In the genomic region with DNA sequence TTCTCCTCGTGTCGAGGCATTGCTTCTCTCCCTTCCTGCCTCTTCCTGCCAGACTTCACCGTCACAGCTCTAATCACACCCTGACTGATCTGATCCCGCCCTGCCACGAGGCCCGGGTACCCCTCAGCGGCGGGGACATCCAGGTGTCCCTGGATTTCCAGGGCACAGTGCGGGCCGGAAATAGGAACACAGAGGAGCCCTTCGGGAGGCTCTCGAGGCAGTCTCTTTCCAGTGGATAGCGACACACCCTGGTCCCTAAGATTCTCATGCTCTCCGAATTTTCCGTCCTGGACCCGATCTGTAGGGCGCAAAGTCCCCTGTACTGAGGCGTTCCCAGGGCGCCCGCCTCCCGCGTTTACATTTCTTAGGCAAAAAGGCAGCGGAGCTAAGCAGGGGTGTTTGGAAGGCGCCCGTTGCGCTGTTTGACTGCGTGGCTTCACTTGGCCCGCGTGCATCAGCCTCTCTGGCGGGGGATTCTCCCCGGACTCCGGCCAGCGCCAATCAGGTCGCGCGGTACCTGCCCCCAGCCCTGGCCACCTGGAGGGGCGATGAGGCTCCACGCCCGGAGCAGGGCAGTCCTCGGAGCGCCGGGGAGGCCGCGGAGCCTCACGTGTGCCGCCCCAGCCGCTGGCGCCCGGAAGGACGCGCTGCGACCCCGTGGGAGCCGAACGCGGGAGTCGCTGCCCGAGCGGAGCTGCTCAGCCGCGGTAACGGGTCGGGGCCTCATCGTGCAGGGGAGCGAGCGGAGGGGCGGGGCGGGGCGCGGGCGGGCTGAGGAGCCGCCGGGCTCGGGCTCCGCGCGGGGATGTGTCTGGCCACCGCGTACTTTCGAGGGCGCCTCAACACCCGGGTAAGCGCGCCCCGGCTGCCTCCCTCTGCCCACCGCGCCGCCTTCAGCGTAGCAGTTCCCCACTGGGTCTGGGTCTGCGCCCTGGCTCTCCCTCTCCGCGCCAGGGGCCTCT, we compare ENCODE assay signal across 7 cellular contexts. TPM values are rescaled to one million over a fixed set of nuclear protein-coding genes. Genes with fewer than 3 reads are reported as not detected.
A peak's percentile ranks its signal among the peaks of the same experiment; 100 is the strongest.
DNase-seq lines count a peak whose midpoint lies in the region; ATAC-seq, FAIRE-seq and TF ChIP-seq lines count a peak whose summit lies in the region.

A gene (plus strand): TSS at position 575 of the 962 bp plus-strand sequence. CDS start 69,807 bp downstream, outside the sequence.

- DNase-seq in HL-60 (ENCODE audit: low read depth in 1 of 2, low spot score in 1 of 2), result peak in 1 of 2 experiments; percentile 8
- DNase-seq in SK-N-SH, result peak; percentile 85
- peak; percentile 43 for DNase-seq in left ventricle myocardium superior
- DNase-seq in small intestine, result peak; percentile 41
- DNase-seq in NCI-H2107 treated with DMSO at 0.1 percent for 48 hours (lab: John Stamatoyannopoulos, UW; ENCODE audit: unreplicated experiment), result no peak

- H3K9me2 ChIP-seq in SK-N-SH, result no peaks in the 10 kb centered on the region

- no peak for TF ChIP-seq EP300 in SK-N-SH (IDR thresholded peaks at IDR 0.05; ENCODE audit: borderline replicate concordance in 1 of 2, low read depth in 1 of 2, low read length in 1 of 2)

- ATAC-seq in left ventricle myocardium superior (peak; percentile 79), GM21619 (IDR thresholded peaks at IDR 0.05; ENCODE audit: unreplicated experiment) (no peak), HG03520 (IDR thresholded peaks at IDR 0.05; ENCODE audit: unreplicated experiment) (no peak)

- CTCF ChIA-PET in SK-N-SH (lab: Yijun Ruan, JAX), result interaction anchor here (0.6 to 2.3 kb wide), 9 partner anchors 8 to 71 kb away, joined by 3 to 15 read pairs (median 5); no protein-coding TSS in a partner anchor

- peak; percentile 24; the same call in 1 of the 2 replicates for TF ChIP-seq RAD21 in SK-N-SH (IDR thresholded peaks at IDR 0.05; ENCODE audit: low read length)

- no peak for TF ChIP-seq CTCF in HL-60 (IDR thresholded peaks at IDR 0.05; ENCODE audit: insufficient read depth, low read length)
- TF ChIP-seq CTCF in SK-N-SH (IDR thresholded peaks at IDR 0.05), result no peak

- no peak within 1 kb of the TSS for H3K9ac ChIP-seq in SK-N-SH

- peak within 1 kb of the TSS; percentile 32 for H3K4me3 ChIP-seq in HL-60 (replicated peaks; ENCODE audit: insufficient read depth, low read length)
- H3K4me3 ChIP-seq in SK-N-SH (ENCODE audit: low read depth in 2 of 2, low read length in 1 of 2), result peak within 1 kb of the TSS in 1 of 2 experiments; percentile 54; a peak in 2 of 4 replicates
- peak within 1 kb of the TSS in 1 of 2 donors; percentile 46 for H3K4me3 ChIP-seq in small intestine (ENCODE audit: low read depth in 1 of 2, low read length in 2 of 2)

- no peaks in the 10 kb centered on the region for H3F3A ChIP-seq in SK-N-SH (replicated peaks; ENCODE audit: insufficient read depth)

- intact Hi-C loops in left ventricle myocardium superior (cut with micrococcal nuclease), result no loop called here

- peak within 1 kb of the TSS; percentile 44; the same call in 1 of the 2 replicates for H3K4me2 ChIP-seq in SK-N-SH

- no peak within 1 kb of the TSS for H2AFZ ChIP-seq in SK-N-SH (ENCODE audit: low read depth)

- no peak for FAIRE-seq in small intestine (lab: Jason Lieb, UNC)

- peaks cover 62% of the 10 kb centered on the region for H3K27me3 ChIP-seq in HL-60 (ENCODE audit: insufficient read depth, poor library complexity, severe bottlenecking)
- peaks cover 41% of the 10 kb centered on the region for H3K27me3 ChIP-seq in SK-N-SH (ENCODE audit: insufficient read depth)
- peaks cover 10 to 24% of the 10 kb centered on the region in 2 donors for H3K27me3 ChIP-seq in small intestine (ENCODE audit: control insufficient read depth in 2 of 2, insufficient read depth in 2 of 2, low read length in 2 of 2)

- peaks cover 0 to 38% of the 10 kb centered on the region in 2 experiments; a peak in 2 of 4 replicates for H3K4me1 ChIP-seq in SK-N-SH (ENCODE audit: control insufficient read depth in 1 of 2, insufficient read depth in 2 of 2, low read depth in 1 of 2, low read length in 1 of 2)
- no peaks in the 10 kb centered on the region for H3K4me1 ChIP-seq in small intestine (ENCODE audit: control insufficient read depth in 2 of 2, insufficient read depth in 1 of 2, low read depth in 1 of 2, low read length in 1 of 2)

- H3K27ac ChIP-seq in HL-60 (replicated peaks), result no peak within 1 kb of the TSS
- peak within 1 kb of the TSS in 1 of 2 experiments; percentile 99; a peak in 2 of 4 replicates for H3K27ac ChIP-seq in SK-N-SH (ENCODE audit: low read depth in 2 of 2, low read length in 1 of 2)
- no peak within 1 kb of the TSS for H3K27ac ChIP-seq in small intestine (ENCODE audit: low read depth in 1 of 2, low read length in 1 of 2)

- H3K9me3 ChIP-seq in SK-N-SH, result no peaks in the 10 kb centered on the region
- no peaks in the 10 kb centered on the region for H3K9me3 ChIP-seq in small intestine (ENCODE audit: control insufficient read depth, low read depth)

- no peaks in the 10 kb centered on the region for H3K79me2 ChIP-seq in SK-N-SH (ENCODE audit: insufficient read depth)

- H4K20me1 ChIP-seq in SK-N-SH (ENCODE audit: insufficient read depth), result no peaks in the 10 kb centered on the region

- H3K36me3 ChIP-seq in SK-N-SH (replicated peaks in 1 of 2; ENCODE audit: control insufficient read depth in 1 of 2, insufficient read depth in 2 of 2, low read length in 1 of 2), result no peaks in the 10 kb centered on the region
- H3K36me3 ChIP-seq in small intestine (ENCODE audit: control insufficient read depth in 2 of 2, insufficient read depth in 2 of 2, low read length in 2 of 2), result no peaks in the 10 kb centered on the region

- 9% methylated on average over 29 of the region's 92 CpGs for WGBS in SK-N-SH (ENCODE audit: low lambda C conversion rate)
- WGBS in small intestine, 3 donors, result 1 to 4% (median 1%) methylated on average over 80 to 92 of the region's 92 CpGs

- POLR2A ChIA-PET in SK-N-SH (lab: Yijun Ruan, JAX), result interaction anchor here (0.6 to 2.3 kb wide), 12 partner anchors 11 to 71 kb away, joined by 3 to 15 read pairs (median 4); no protein-coding TSS in a partner anchor

TF ChIP-seq in SK-N-SH, 30 proteins besides CTCF, POLR2A, EP300 and RAD21:
- TF ChIP-seq FOXJ3 (CRISPR knock-in tag; IDR thresholded peaks at IDR 0.05) (no peak), MXI1 (IDR thresholded peaks at IDR 0.05; ENCODE audit: low read depth, low read length) (peak; percentile 72)

RNA-seq across cellular contexts. Expression of the gene that starts here (rescaled TPM):
- polyA plus RNA-seq in SK-N-SH (2012; rRNA removed) (0.43 and 1.1 TPM in 2 replicates), small intestine (1 to 10 TPM in 1 of 3 donors, under 1 TPM in 1, not detected in 1; 0.27 to 1.6 TPM)
- 0.80 and 1.4 TPM in 2 replicates for polyA plus RNA-seq in SK-N-SH (2012; cell fraction: cytosol; rRNA removed)
- polyA plus RNA-seq in SK-N-SH (2012; cell fraction: nucleus; rRNA removed), result 1.1 and 1.8 TPM in 2 replicates
- total RNA-seq in left ventricle myocardium superior, result 0.27 TPM

Comparison
In these comparisons a context has a peak if more than half of its experiments do, and no peak if none do; other contexts are left out.
1. Peak in DNase-seq and ATAC-seq in left ventricle myocardium superior; RNA of the gene not detected or under 1 TPM.